In the genomic region with DNA sequence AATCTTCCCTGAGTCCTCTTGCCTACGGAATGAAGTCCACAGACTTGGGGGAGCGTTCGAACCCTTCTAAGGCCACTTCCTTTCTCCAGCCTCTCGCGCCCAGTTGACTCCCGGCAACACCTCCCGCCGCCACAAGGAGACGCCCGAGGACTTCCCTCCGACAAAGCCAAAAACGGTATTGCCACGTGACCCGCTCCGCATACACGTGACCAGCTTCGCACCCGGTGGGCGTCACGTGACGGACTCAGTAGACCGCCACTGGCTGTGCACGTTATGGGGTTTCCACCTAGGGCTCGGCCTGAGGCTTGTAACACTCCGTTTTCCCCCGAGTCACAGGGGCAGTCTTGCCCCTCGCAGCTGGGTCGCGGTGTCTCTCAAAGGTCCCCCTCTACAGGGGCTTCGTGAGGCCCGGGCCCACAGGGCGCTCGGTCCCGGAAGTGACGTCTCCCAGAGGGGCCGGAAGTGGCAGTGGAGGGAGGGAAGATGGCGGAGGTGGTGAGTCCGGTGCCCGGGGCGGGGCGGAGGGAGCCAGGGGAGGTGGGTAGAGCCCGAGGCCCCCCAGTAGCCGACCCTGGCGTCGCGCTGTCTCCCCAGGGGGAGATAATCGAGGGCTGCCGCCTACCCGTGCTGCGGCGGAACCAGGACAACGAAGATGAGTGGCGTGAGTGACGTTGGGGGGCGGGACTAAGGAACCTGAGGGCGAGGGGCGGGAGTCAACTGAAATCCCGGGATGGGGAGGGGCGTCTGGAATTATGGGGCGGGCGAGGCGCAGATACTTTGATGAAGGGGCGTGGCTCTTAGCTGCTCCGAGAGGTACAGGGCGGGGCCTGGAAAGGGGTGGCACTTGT, we compare ENCODE assay signal across 1 cellular context.
TF ChIP-seq lines count a peak whose summit lies in the region.

Gene KAT5, plus strand, starts transcription at position 468 of the 848 bp plus-strand sequence. Its CDS starts 16 bp downstream, at position 484.

TF ChIP-seq in HepG2, 621 proteins besides CTCF, POLR2A, EP300 and RAD21 (continued from another document and continues in another):
- TF ChIP-seq ZNF503 (CRISPR knock-in tag; IDR thresholded peaks at IDR 0.05) (no peak; the same call in 1 of the 2 replicates), HOXA3 (CRISPR knock-in tag; IDR thresholded peaks at IDR 0.05) (peak; percentile 96), ZNF652 (CRISPR knock-in tag; IDR thresholded peaks at IDR 0.05; ENCODE audit: borderline replicate concordance, low read depth) (0 out of 2 replicates have a peak, but pooled peaks have one; percentile 21), ZNF616 (CRISPR knock-in tag; IDR thresholded peaks at IDR 0.05; ENCODE audit: low read depth) (peak; percentile 93), BCL6 (CRISPR knock-in tag; IDR thresholded peaks at IDR 0.05) (peak; percentile 46; the same call in 1 of the 2 replicates), AKAP8 (CRISPR knock-in tag; IDR thresholded peaks at IDR 0.05) (peak; percentile 72; the same call in 1 of the 2 replicates), ZSCAN21 (CRISPR knock-in tag; IDR thresholded peaks at IDR 0.05; ENCODE audit: borderline replicate concordance) (peak; percentile 98), PBX3 (CRISPR knock-in tag; IDR thresholded peaks at IDR 0.05; ENCODE audit: borderline replicate concordance) (no peak), GFI1 (CRISPR knock-in tag; IDR thresholded peaks at IDR 0.05; ENCODE audit: borderline replicate concordance) (peak; percentile 57; the same call in 1 of the 2 replicates), ZNF891 (CRISPR knock-in tag; IDR thresholded peaks at IDR 0.05) (peak; percentile 98), ZNF615 (CRISPR knock-in tag; IDR thresholded peaks at IDR 0.05; ENCODE audit: borderline replicate concordance) (peak; percentile 59; the same call in 1 of the 2 replicates), ZBTB43 (CRISPR knock-in tag; conservative IDR thresholded peaks at IDR 0.05) (peak; percentile 79; the same call in 1 of the 2 replicates), GPN1 (CRISPR knock-in tag; IDR thresholded peaks at IDR 0.05; ENCODE audit: borderline replicate concordance) (no peak), SOX6 (IDR thresholded peaks at IDR 0.05) (no peak), SOX6 (CRISPR knock-in tag; IDR thresholded peaks at IDR 0.05) (peak; percentile 82), MED13 (CRISPR knock-in tag; IDR thresholded peaks at IDR 0.05) (peak; percentile 71; the same call in 1 of the 2 replicates), PCBP2 (optimal IDR thresholded peaks at IDR 0.05; ENCODE audit: low read depth, low read length, poor library complexity, severe bottlenecking) (no peak), ZNF484 (CRISPR knock-in tag; IDR thresholded peaks at IDR 0.05; ENCODE audit: borderline replicate concordance, low read depth) (peak; percentile 73; the same call in 1 of the 2 replicates), ZNF280D (CRISPR knock-in tag; IDR thresholded peaks at IDR 0.05) (peak; percentile 75; the same call in 1 of the 2 replicates), ZNF567 (CRISPR knock-in tag; IDR thresholded peaks at IDR 0.05; ENCODE audit: borderline replicate concordance) (peak; percentile 37; the same call in 1 of the 2 replicates), CC2D1A (CRISPR knock-in tag; IDR thresholded peaks at IDR 0.05) (no peak), PRPF4 (IDR thresholded peaks at IDR 0.05; ENCODE audit: low read depth, low read length, poor library complexity, severe bottlenecking) (no peak), ZNF232 (CRISPR knock-in tag; IDR thresholded peaks at IDR 0.05; ENCODE audit: borderline replicate concordance) (peak; percentile 95; the same call in 1 of the 2 replicates), TAF15 (IDR thresholded peaks at IDR 0.05; ENCODE audit: low read depth, low read length, poor library complexity, severe bottlenecking) (peak; percentile 88), KLF11 (CRISPR knock-in tag; IDR thresholded peaks at IDR 0.05) (peak; percentile 94), MXD1 (CRISPR knock-in tag; IDR thresholded peaks at IDR 0.05) (peak; percentile 95)
- TF ChIP-seq, protein P1, sequence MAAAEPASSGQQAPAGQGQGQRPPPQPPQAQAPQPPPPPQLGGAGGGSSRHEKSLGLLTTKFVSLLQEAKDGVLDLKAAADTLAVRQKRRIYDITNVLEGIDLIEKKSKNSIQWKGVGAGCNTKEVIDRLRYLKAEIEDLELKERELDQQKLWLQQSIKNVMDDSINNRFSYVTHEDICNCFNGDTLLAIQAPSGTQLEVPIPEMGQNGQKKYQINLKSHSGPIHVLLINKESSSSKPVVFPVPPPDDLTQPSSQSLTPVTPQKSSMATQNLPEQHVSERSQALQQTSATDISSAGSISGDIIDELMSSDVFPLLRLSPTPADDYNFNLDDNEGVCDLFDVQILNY (CRISPR knock-in tag; conservative IDR thresholded peaks at IDR 0.05): no peak
- TF ChIP-seq, protein P2, sequence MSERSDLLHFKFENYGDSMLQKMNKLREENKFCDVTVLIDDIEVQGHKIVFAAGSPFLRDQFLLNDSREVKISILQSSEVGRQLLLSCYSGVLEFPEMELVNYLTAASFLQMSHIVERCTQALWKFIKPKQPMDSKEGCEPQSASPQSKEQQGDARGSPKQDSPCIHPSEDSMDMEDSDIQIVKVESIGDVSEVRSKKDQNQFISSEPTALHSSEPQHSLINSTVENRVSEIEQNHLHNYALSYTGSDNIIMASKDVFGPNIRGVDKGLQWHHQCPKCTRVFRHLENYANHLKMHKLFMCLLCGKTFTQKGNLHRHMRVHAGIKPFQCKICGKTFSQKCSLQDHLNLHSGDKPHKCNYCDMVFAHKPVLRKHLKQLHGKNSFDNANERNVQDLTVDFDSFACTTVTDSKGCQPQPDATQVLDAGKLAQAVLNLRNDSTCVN (CRISPR knock-in tag; IDR thresholded peaks at IDR 0.05; ENCODE audit: borderline replicate concordance): peak; percentile 92
- TF ChIP-seq, protein P3, sequence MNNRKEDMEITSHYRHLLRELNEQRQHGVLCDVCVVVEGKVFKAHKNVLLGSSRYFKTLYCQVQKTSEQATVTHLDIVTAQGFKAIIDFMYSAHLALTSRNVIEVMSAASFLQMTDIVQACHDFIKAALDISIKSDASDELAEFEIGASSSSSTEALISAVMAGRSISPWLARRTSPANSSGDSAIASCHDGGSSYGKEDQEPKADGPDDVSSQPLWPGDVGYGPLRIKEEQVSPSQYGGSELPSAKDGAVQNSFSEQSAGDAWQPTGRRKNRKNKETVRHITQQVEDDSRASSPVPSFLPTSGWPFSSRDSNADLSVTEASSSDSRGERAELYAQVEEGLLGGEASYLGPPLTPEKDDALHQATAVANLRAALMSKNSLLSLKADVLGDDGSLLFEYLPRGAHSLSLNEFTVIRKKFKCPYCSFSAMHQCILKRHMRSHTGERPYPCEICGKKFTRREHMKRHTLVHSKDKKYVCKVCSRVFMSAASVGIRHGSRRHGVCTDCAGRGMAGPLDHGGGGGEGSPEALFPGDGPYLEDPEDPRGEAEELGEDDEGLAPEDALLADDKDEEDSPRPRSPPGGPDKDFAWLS (CRISPR knock-in tag; IDR thresholded peaks at IDR 0.05; ENCODE audit: borderline replicate concordance): no peak
- TF ChIP-seq, protein P4, sequence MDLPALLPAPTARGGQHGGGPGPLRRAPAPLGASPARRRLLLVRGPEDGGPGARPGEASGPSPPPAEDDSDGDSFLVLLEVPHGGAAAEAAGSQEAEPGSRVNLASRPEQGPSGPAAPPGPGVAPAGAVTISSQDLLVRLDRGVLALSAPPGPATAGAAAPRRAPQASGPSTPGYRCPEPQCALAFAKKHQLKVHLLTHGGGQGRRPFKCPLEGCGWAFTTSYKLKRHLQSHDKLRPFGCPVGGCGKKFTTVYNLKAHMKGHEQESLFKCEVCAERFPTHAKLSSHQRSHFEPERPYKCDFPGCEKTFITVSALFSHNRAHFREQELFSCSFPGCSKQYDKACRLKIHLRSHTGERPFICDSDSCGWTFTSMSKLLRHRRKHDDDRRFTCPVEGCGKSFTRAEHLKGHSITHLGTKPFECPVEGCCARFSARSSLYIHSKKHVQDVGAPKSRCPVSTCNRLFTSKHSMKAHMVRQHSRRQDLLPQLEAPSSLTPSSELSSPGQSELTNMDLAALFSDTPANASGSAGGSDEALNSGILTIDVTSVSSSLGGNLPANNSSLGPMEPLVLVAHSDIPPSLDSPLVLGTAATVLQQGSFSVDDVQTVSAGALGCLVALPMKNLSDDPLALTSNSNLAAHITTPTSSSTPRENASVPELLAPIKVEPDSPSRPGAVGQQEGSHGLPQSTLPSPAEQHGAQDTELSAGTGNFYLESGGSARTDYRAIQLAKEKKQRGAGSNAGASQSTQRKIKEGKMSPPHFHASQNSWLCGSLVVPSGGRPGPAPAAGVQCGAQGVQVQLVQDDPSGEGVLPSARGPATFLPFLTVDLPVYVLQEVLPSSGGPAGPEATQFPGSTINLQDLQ (CRISPR knock-in tag; IDR thresholded peaks at IDR 0.05): peak; percentile 72; the same call in 1 of the 2 replicates
- TF ChIP-seq, protein P5, sequence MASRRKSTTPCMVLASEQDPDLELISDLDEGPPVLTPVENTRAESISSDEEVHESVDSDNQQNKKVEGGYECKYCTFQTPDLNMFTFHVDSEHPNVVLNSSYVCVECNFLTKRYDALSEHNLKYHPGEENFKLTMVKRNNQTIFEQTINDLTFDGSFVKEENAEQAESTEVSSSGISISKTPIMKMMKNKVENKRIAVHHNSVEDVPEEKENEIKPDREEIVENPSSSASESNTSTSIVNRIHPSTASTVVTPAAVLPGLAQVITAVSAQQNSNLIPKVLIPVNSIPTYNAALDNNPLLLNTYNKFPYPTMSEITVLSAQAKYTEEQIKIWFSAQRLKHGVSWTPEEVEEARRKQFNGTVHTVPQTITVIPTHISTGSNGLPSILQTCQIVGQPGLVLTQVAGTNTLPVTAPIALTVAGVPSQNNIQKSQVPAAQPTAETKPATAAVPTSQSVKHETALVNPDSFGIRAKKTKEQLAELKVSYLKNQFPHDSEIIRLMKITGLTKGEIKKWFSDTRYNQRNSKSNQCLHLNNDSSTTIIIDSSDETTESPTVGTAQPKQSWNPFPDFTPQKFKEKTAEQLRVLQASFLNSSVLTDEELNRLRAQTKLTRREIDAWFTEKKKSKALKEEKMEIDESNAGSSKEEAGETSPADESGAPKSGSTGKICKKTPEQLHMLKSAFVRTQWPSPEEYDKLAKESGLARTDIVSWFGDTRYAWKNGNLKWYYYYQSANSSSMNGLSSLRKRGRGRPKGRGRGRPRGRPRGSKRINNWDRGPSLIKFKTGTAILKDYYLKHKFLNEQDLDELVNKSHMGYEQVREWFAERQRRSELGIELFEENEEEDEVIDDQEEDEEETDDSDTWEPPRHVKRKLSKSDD (CRISPR knock-in tag; IDR thresholded peaks at IDR 0.05; ENCODE audit: low read depth): peak; percentile 93
